9 cellular contexts compared by ENCODE assay signal in genomic region chr9:137482094-137482781, GRCh38. TPM values are rescaled to one million over a fixed set of nuclear protein-coding genes. Genes with fewer than 3 reads are reported as not detected.
A peak's percentile ranks its signal among the peaks of the same experiment; 100 is the strongest.
DNase-seq lines count a peak whose midpoint lies in the region; ATAC-seq and TF ChIP-seq lines count a peak whose summit lies in the region.
"Had no signal": no experiment of that assay in that cellular context is flagged by ENCODE, and none has a peak within 500 bp of the region (broad histone marks: within the 10 kb centered on the region; RNA-seq: fewer than 3 reads in every experiment).

No MANE protein-coding gene starts in this region.

- DNase-seq in CMK (ENCODE audit: low read depth) (peak; percentile 49), NB4 (ENCODE audit: low read depth) (peak; percentile 88), T47D (ENCODE audit: low read depth in 1 of 2, low spot score in 1 of 2) (peak; percentile 83 to 97), mucosa of gallbladder (ENCODE audit: low spot score) (peak; percentile 50), NCI-H1048 (lab: John Stamatoyannopoulos, UW) (no peak)
- DNase-seq in activated CD8-positive, alpha-beta T cell treated with anti-CD3 and anti-CD28 coated beads, Interleukin-2, amount 10 ng/mL, durations not matched to agents 7 days and 5 days, result no peak
- DNase-seq in activated naive CD4-positive, alpha-beta T cell treated with anti-CD3 and anti-CD28 coated beads, Interleukin-2, amount 10 ng/mL, durations not matched to agents 7 days and 5 days, result no peak
- no peak for DNase-seq in stimulated activated effector memory CD8-positive, alpha-beta T cell treated with anti-CD3 and anti-CD28 coated beads, Interleukin-12 subunit alpha, Interleukin-12 subunit beta, amount 100 ng/mL, for 72 hours (ENCODE audit: low spot score in 2 of 2)
- DNase-seq: activated naive CD8-positive, alpha-beta T cell treated with anti-CD3 and anti-CD28 coated beads, Interleukin-2, amount 10 ng/mL, durations not matched to agents 7 days and 5 days had no signal

- in situ Hi-C loops in T47D (cut with HindIII; ENCODE audit: low pct_unique_long_range_greater_than_20kb, low sequenced_read_pairs), result no loop called here

- no peak overlapping the region for H3K4me3 ChIP-seq in NB4 (ENCODE audit: low read depth, low read length)

- no peak overlapping the region for H3K4me3 Mint-ChIP-seq in activated CD8-positive, alpha-beta T cell treated with anti-CD3 and anti-CD28 coated beads, Interleukin-2, amount 10 ng/mL, durations not matched to agents 7 days and 5 days
- no peak overlapping the region for H3K4me3 Mint-ChIP-seq in activated naive CD4-positive, alpha-beta T cell treated with anti-CD3 and anti-CD28 coated beads, Interleukin-2, amount 10 ng/mL, durations not matched to agents 7 days and 5 days
- no peak overlapping the region for H3K4me3 Mint-ChIP-seq in stimulated activated effector memory CD8-positive, alpha-beta T cell treated with anti-CD3 and anti-CD28 coated beads, Interleukin-12 subunit alpha, Interleukin-12 subunit beta, amount 100 ng/mL, for 72 hours
- H3K4me3 Mint-ChIP-seq: activated naive CD8-positive, alpha-beta T cell treated with anti-CD3 and anti-CD28 coated beads, Interleukin-2, amount 10 ng/mL, durations not matched to agents 7 days and 5 days had no signal

- H3K27ac Mint-ChIP-seq in activated CD8-positive, alpha-beta T cell treated with anti-CD3 and anti-CD28 coated beads, Interleukin-2, amount 10 ng/mL, durations not matched to agents 7 days and 5 days, result no peak overlapping the region
- H3K27ac Mint-ChIP-seq in activated naive CD4-positive, alpha-beta T cell treated with anti-CD3 and anti-CD28 coated beads, Interleukin-2, amount 10 ng/mL, durations not matched to agents 7 days and 5 days, result no peak overlapping the region
- H3K27ac Mint-ChIP-seq in stimulated activated effector memory CD8-positive, alpha-beta T cell treated with anti-CD3 and anti-CD28 coated beads, Interleukin-12 subunit alpha, Interleukin-12 subunit beta, amount 100 ng/mL, for 72 hours, result no peak overlapping the region
- H3K27ac Mint-ChIP-seq: activated naive CD8-positive, alpha-beta T cell treated with anti-CD3 and anti-CD28 coated beads, Interleukin-2, amount 10 ng/mL, durations not matched to agents 7 days and 5 days had no signal

- ATAC-seq in activated CD8-positive, alpha-beta T cell treated with anti-CD3 and anti-CD28 coated beads, Interleukin-2, amount 10 ng/mL, durations not matched to agents 7 days and 5 days, result no peak
- no peak for ATAC-seq in stimulated activated effector memory CD8-positive, alpha-beta T cell treated with anti-CD3 and anti-CD28 coated beads, Interleukin-12 subunit alpha, Interleukin-12 subunit beta, amount 100 ng/mL, for 72 hours

- H3K9me3 Mint-ChIP-seq in activated CD8-positive, alpha-beta T cell treated with anti-CD3 and anti-CD28 coated beads, Interleukin-2, amount 10 ng/mL, durations not matched to agents 7 days and 5 days (ENCODE audit: insufficient read depth), result no peaks in the 10 kb centered on the region
- no peaks in the 10 kb centered on the region for H3K9me3 Mint-ChIP-seq in activated naive CD4-positive, alpha-beta T cell treated with anti-CD3 and anti-CD28 coated beads, Interleukin-2, amount 10 ng/mL, durations not matched to agents 7 days and 5 days
- no peaks in the 10 kb centered on the region for H3K9me3 Mint-ChIP-seq in stimulated activated effector memory CD8-positive, alpha-beta T cell treated with anti-CD3 and anti-CD28 coated beads, Interleukin-12 subunit alpha, Interleukin-12 subunit beta, amount 100 ng/mL, for 72 hours
- H3K9me3 Mint-ChIP-seq: activated naive CD8-positive, alpha-beta T cell treated with anti-CD3 and anti-CD28 coated beads, Interleukin-2, amount 10 ng/mL, durations not matched to agents 7 days and 5 days had no signal

- TF ChIP-seq POLR2A in NB4 (IDR thresholded peaks at IDR 0.05; ENCODE audit: extremely low read depth, insufficient read length), result no peak

- TF ChIP-seq CTCF in NB4 (IDR thresholded peaks at IDR 0.05; ENCODE audit: low read depth, low read length), result no peak

- no peaks in the 10 kb centered on the region for H3K36me3 Mint-ChIP-seq in activated CD8-positive, alpha-beta T cell treated with anti-CD3 and anti-CD28 coated beads, Interleukin-2, amount 10 ng/mL, durations not matched to agents 7 days and 5 days (ENCODE audit: low read depth)
- no peaks in the 10 kb centered on the region for H3K36me3 Mint-ChIP-seq in activated naive CD4-positive, alpha-beta T cell treated with anti-CD3 and anti-CD28 coated beads, Interleukin-2, amount 10 ng/mL, durations not matched to agents 7 days and 5 days
- no peaks in the 10 kb centered on the region for H3K36me3 Mint-ChIP-seq in stimulated activated effector memory CD8-positive, alpha-beta T cell treated with anti-CD3 and anti-CD28 coated beads, Interleukin-12 subunit alpha, Interleukin-12 subunit beta, amount 100 ng/mL, for 72 hours
- H3K36me3 Mint-ChIP-seq: activated naive CD8-positive, alpha-beta T cell treated with anti-CD3 and anti-CD28 coated beads, Interleukin-2, amount 10 ng/mL, durations not matched to agents 7 days and 5 days had no signal

- POLR2A ChIA-PET in activated CD8-positive, alpha-beta T cell treated with anti-CD3 and anti-CD28 coated beads, Interleukin-2, amount 10 ng/mL, durations not matched to agents 7 days and 5 days (lab: Charles Lee), result no interaction called here

- peaks cover 4% of the 10 kb centered on the region for H3K27me3 Mint-ChIP-seq in activated CD8-positive, alpha-beta T cell treated with anti-CD3 and anti-CD28 coated beads, Interleukin-2, amount 10 ng/mL, durations not matched to agents 7 days and 5 days (ENCODE audit: low read depth)
- no peaks in the 10 kb centered on the region for H3K27me3 Mint-ChIP-seq in activated naive CD4-positive, alpha-beta T cell treated with anti-CD3 and anti-CD28 coated beads, Interleukin-2, amount 10 ng/mL, durations not matched to agents 7 days and 5 days
- H3K27me3 Mint-ChIP-seq: activated naive CD8-positive, alpha-beta T cell treated with anti-CD3 and anti-CD28 coated beads, Interleukin-2, amount 10 ng/mL, durations not matched to agents 7 days and 5 days had no signal

- peaks cover 13% of the 10 kb centered on the region for H3K4me1 Mint-ChIP-seq in activated CD8-positive, alpha-beta T cell treated with anti-CD3 and anti-CD28 coated beads, Interleukin-2, amount 10 ng/mL, durations not matched to agents 7 days and 5 days (ENCODE audit: low read depth)
- H3K4me1 Mint-ChIP-seq in activated naive CD4-positive, alpha-beta T cell treated with anti-CD3 and anti-CD28 coated beads, Interleukin-2, amount 10 ng/mL, durations not matched to agents 7 days and 5 days, result peaks cover 10% of the 10 kb centered on the region
- H3K4me1 Mint-ChIP-seq in stimulated activated effector memory CD8-positive, alpha-beta T cell treated with anti-CD3 and anti-CD28 coated beads, Interleukin-12 subunit alpha, Interleukin-12 subunit beta, amount 100 ng/mL, for 72 hours, result no peaks in the 10 kb centered on the region

- CTCF ChIA-PET in activated CD8-positive, alpha-beta T cell treated with anti-CD3 and anti-CD28 coated beads, Interleukin-2, amount 10 ng/mL, durations not matched to agents 7 days and 5 days (lab: Charles Lee), result no interaction called here
- CTCF ChIA-PET in activated naive CD4-positive, alpha-beta T cell treated with anti-CD3 and anti-CD28 coated beads, Interleukin-2, amount 10 ng/mL, durations not matched to agents 7 days and 5 days (lab: Charles Lee), result interaction anchor here (0.8 kb wide), 1 partner anchor 38 kb away, joined by 3 read pairs; no protein-coding TSS in a partner anchor

RNA-seq across cellular contexts. Expression of gene NSMF, which starts 23.1 kb away (rescaled TPM):
- 69.6 TPM for total RNA-seq in mucosa of gallbladder
- total RNA-seq in activated CD8-positive, alpha-beta T cell treated with anti-CD3 and anti-CD28 coated beads, Interleukin-2, amount 10 ng/mL, durations not matched to agents 7 days and 5 days, result 10 to 100 TPM; 55.0 to 59.0 TPM

RNA-seq across cellular contexts. Expression of gene ENTPD8, which starts 41.1 kb away (rescaled TPM):
- 27.9 TPM for total RNA-seq in mucosa of gallbladder
- not detected for total RNA-seq in activated CD8-positive, alpha-beta T cell treated with anti-CD3 and anti-CD28 coated beads, Interleukin-2, amount 10 ng/mL, durations not matched to agents 7 days and 5 days
- total RNA-seq: activated naive CD8-positive, alpha-beta T cell treated with anti-CD3 and anti-CD28 coated beads, Interleukin-2, amount 10 ng/mL, durations not matched to agents 7 days and 5 days had no signal

RNA-seq across cellular contexts. Expression of gene NOXA1, which starts 59.0 kb away (rescaled TPM):
- 36.7 TPM for total RNA-seq in mucosa of gallbladder
- under 1 TPM; 0.52 to 0.58 TPM for total RNA-seq in activated CD8-positive, alpha-beta T cell treated with anti-CD3 and anti-CD28 coated beads, Interleukin-2, amount 10 ng/mL, durations not matched to agents 7 days and 5 days

RNA-seq across cellular contexts. Expression of gene EXD3, which starts 59.3 kb away (rescaled TPM):
- 47.6 TPM for total RNA-seq in mucosa of gallbladder
- total RNA-seq in activated CD8-positive, alpha-beta T cell treated with anti-CD3 and anti-CD28 coated beads, Interleukin-2, amount 10 ng/mL, durations not matched to agents 7 days and 5 days, result 10 to 100 TPM in 1 of 2 experiments, 1 to 10 TPM in 1; 10.0 to 10.9 TPM

Comparison
In these comparisons a context has a peak if more than half of its experiments do, and no peak if none do; other contexts are left out.
1. DNase-seq: peak in CMK (single experiment), NB4 (single experiment), T47D (2 of 2) and mucosa of gallbladder (single experiment); none in activated CD8-positive, alpha-beta T cell treated with anti-CD3 and anti-CD28 coated beads, Interleukin-2, amount 10 ng/mL, durations not matched to agents 7 days and 5 days (single experiment), NCI-H1048 (single experiment), activated naive CD4-positive, alpha-beta T cell treated with anti-CD3 and anti-CD28 coated beads, Interleukin-2, amount 10 ng/mL, durations not matched to agents 7 days and 5 days (single experiment) and stimulated activated effector memory CD8-positive, alpha-beta T cell treated with anti-CD3 and anti-CD28 coated beads, Interleukin-12 subunit alpha, Interleukin-12 subunit beta, amount 100 ng/mL, for 72 hours (0 of 2).
2. RNA of gene ENTPD8, which starts 41.1 kb away (total RNA-seq): 27.9 TPM in mucosa of gallbladder (single experiment); not detected in activated CD8-positive, alpha-beta T cell treated with anti-CD3 and anti-CD28 coated beads, Interleukin-2, amount 10 ng/mL, durations not matched to agents 7 days and 5 days; every median in the first group is over 10 times any median in the second.
3. RNA of gene NOXA1, which starts 59.0 kb away (total RNA-seq): 36.7 TPM in mucosa of gallbladder (single experiment); 0.52 to 0.58 TPM in activated CD8-positive, alpha-beta T cell treated with anti-CD3 and anti-CD28 coated beads, Interleukin-2, amount 10 ng/mL, durations not matched to agents 7 days and 5 days; every median in the first group is over 10 times any median in the second.